In the genomic region with DNA sequence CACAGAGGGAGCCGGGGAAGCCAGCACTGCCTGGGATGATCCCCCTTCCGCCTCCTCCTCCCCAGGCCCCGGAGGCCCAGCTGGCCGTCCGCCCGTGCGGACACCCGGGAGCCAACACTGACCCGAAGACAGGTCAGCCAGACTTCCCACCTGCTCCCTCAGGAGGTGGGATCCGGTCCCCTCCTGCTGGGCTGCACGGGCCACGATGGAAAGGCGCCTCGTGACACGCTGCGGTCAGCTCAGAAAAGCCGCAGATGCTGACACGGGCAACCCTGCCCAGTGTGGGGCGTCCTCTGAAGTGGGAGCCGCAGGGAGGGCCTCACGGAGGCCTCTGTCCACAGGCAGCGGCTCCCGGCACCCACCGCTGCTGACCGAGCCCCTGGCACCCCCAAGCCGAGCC, we compare ENCODE assay signal across 22 cellular contexts. TPM values are rescaled to one million over a fixed set of nuclear protein-coding genes. Genes with fewer than 3 reads are reported as not detected.
DNase-seq lines count a peak whose midpoint lies in the region; ATAC-seq, FAIRE-seq and TF ChIP-seq lines count a peak whose summit lies in the region.
"Had no signal": no experiment of that assay in that cellular context is flagged by ENCODE, and none has a peak within 500 bp of the region (broad histone marks: within the 10 kb centered on the region; RNA-seq: fewer than 3 reads in every experiment).

No MANE protein-coding gene starts in this region.

- no peak for FAIRE-seq in K562 (lab: Jason Lieb, UNC)
- FAIRE-seq: A204.1, H54, HTR-8/SVneo had no signal

- H3K27ac Mint-ChIP-seq in activated CD4-positive, alpha-beta T cell treated with anti-CD3 and anti-CD28 coated beads, Interleukin-2, amount 10 ng/mL, durations not matched to agents 7 days and 5 days = no peak overlapping the region
- H3K27ac Mint-ChIP-seq: CD14-positive monocyte; CD4-positive, alpha-beta memory T cell; GM23338; HFFc6 had no signal

- ATAC-seq in K562 (no peak), GM18868 (IDR thresholded peaks at IDR 0.05; ENCODE audit: unreplicated experiment) (no peak), GM18502 (IDR thresholded peaks at IDR 0.05; ENCODE audit: poor library complexity, unreplicated experiment) (no peak)
- ATAC-seq: GM23338 had no signal

- H3F3A ChIP-seq in PC-9 (ENCODE audit: insufficient read depth, low read depth) = peaks cover 8% of the 10 kb centered on the region; the same call in 1 of the 2 replicates

- no peak overlapping the region for H3K4me3 ChIP-seq in PC-9
- H3K4me3 ChIP-seq in K562 = no peak overlapping the region
- H3K4me3 ChIP-seq: GM23338 had no signal

- H3K27ac ChIP-seq in PC-9 = no peak overlapping the region
- H3K27ac ChIP-seq in K562 (ENCODE audit: extremely low read depth, low read depth, low read length) = no peak overlapping the region

- no peaks in the 10 kb centered on the region for H3K36me3 Mint-ChIP-seq in activated CD4-positive, alpha-beta T cell treated with anti-CD3 and anti-CD28 coated beads, Interleukin-2, amount 10 ng/mL, durations not matched to agents 7 days and 5 days (ENCODE audit: low read depth)
- H3K36me3 Mint-ChIP-seq: CD4-positive, alpha-beta memory T cell had no signal

- no peaks in the 10 kb centered on the region for H3K27me3 ChIP-seq in PC-9 (ENCODE audit: insufficient read depth, low read depth)
- H3K27me3 ChIP-seq in K562 (ENCODE audit: control insufficient read depth in 2 of 2, insufficient read depth in 2 of 2, low read length in 2 of 2) = no peaks in the 10 kb centered on the region

- no peak overlapping the region for H2AFZ ChIP-seq in PC-9
- H2AFZ ChIP-seq in K562 (ENCODE audit: low read depth, low read length) = no peak overlapping the region
- H2AFZ ChIP-seq: GM23338 had no signal

- CTCF ChIA-PET in PC-9 (lab: Charles Lee) = no interaction called here
- CTCF ChIA-PET in K562 (lab: Yijun Ruan, JAX; ENCODE audit: low intra/inter-chr PET ratio) = no interaction called here
- CTCF ChIA-PET in activated CD4-positive, alpha-beta T cell treated with anti-CD3 and anti-CD28 coated beads, Interleukin-2, amount 10 ng/mL, durations not matched to agents 7 days and 5 days (lab: Charles Lee) = no interaction called here

- no peak overlapping the region for H3K4me3 Mint-ChIP-seq in activated CD4-positive, alpha-beta T cell treated with anti-CD3 and anti-CD28 coated beads, Interleukin-2, amount 10 ng/mL, durations not matched to agents 7 days and 5 days
- H3K4me3 Mint-ChIP-seq: CD14-positive monocyte; CD4-positive, alpha-beta memory T cell; GM23338; HFFc6 had no signal

- WGBS in K562 (ENCODE audit: insufficient coverage, low coverage, missing lambda C conversion rate) = 97% methylated on average over 17 of the region's 26 CpGs

- TF ChIP-seq RAD21 in K562 (CRISPR knock-in tag; conservative IDR thresholded peaks at IDR 0.05 in 1 of 2, IDR thresholded peaks at IDR 0.05 in 1 of 2) = no peak

- no peaks in the 10 kb centered on the region for H3K9me3 Mint-ChIP-seq in activated CD4-positive, alpha-beta T cell treated with anti-CD3 and anti-CD28 coated beads, Interleukin-2, amount 10 ng/mL, durations not matched to agents 7 days and 5 days

- 0 out of 2 replicates have a peak overlapping the region, but pooled peaks have one; percentile 73 for H3K4me2 ChIP-seq in PC-9
- H3K4me2 ChIP-seq in K562 (ENCODE audit: insufficient read depth, low read length) = no peak overlapping the region
- H3K4me2 ChIP-seq: GM23338 had no signal

- H3K27me3 Mint-ChIP-seq in activated CD4-positive, alpha-beta T cell treated with anti-CD3 and anti-CD28 coated beads, Interleukin-2, amount 10 ng/mL, durations not matched to agents 7 days and 5 days = no peaks in the 10 kb centered on the region
- H3K27me3 Mint-ChIP-seq: CD4-positive, alpha-beta memory T cell had no signal

- BruUV-seq in PC-9 (replicated peaks; lab: Mats Ljungman, UMichigan) (no TSS peak), K562 (replicated peaks; lab: Mats Ljungman, UMichigan) (no TSS peak)

- no peaks in the 10 kb centered on the region for H3K4me1 Mint-ChIP-seq in activated CD4-positive, alpha-beta T cell treated with anti-CD3 and anti-CD28 coated beads, Interleukin-2, amount 10 ng/mL, durations not matched to agents 7 days and 5 days
- H3K4me1 Mint-ChIP-seq: CD4-positive, alpha-beta memory T cell had no signal

- in situ Hi-C loops in K562 (cut with MboI) = no loop called here

- H3K9ac ChIP-seq in K562 (ENCODE audit: insufficient read depth in 1 of 2, low read depth in 2 of 2, low read length in 2 of 2) = no peak overlapping the region; a peak in 1 of 4 replicates

- H3K36me3 ChIP-seq in PC-9 (ENCODE audit: low read depth) (no peaks in the 10 kb centered on the region), K562 (ENCODE audit: control insufficient read depth, insufficient read depth, low read length) (peaks cover 83% of the 10 kb centered on the region; the same call in 2 of the 3 replicates)
- H3K36me3 ChIP-seq: BE2C had no signal

- no peak for TF ChIP-seq EP300 in K562 (IDR thresholded peaks at IDR 0.05; ENCODE audit: low read length)

- H3K9me3 ChIP-seq in PC-9 (ENCODE audit: insufficient read depth, low read depth) (no peaks in the 10 kb centered on the region), K562 (replicated peaks; ENCODE audit: control insufficient read depth, insufficient read depth, low read depth, low read length) (no peaks in the 10 kb centered on the region)
- H3K9me3 ChIP-seq: BE2C had no signal

- peaks cover 11% of the 10 kb centered on the region for H3K9me1 ChIP-seq in K562 (ENCODE audit: control insufficient read depth, insufficient read depth, low read length)

- intact Hi-C loops in PC-9 (cut with micrococcal nuclease; ENCODE audit: unreplicated experiment) (loop anchor here (5.0 to 10.0 kb wide), 3 partner anchors 73 to 290 kb away; a partner anchor contains a TSS), K562 (cut with micrococcal nuclease) (no loop called here)

- DNase-seq in COLO668 (lab: John Stamatoyannopoulos, UW; ENCODE audit: unreplicated experiment) (peak; percentile 61), PC-9 (no peak), K562 (ENCODE audit: extremely low read depth in 1 of 4, low spot score in 3 of 4) (no peak), NCI-H187 (lab: John Stamatoyannopoulos, UW) (no peak)
- DNase-seq in activated CD4-positive, alpha-beta T cell treated with anti-CD3 and anti-CD28 coated beads, Interleukin-2, amount 10 ng/mL, durations not matched to agents 7 days and 5 days = no peak
- DNase-seq: ACHN; BE2C; Calu3; CD4-positive, alpha-beta memory T cell; DMS79 treated with DMSO at 0.1 percent for 48 hours; GF-D8; HCEC 1CT; HFFc6; IMR-90; KBM-7 had no signal

- H3K4me1 ChIP-seq in PC-9 (replicated peaks; ENCODE audit: insufficient read depth) (peaks cover 29% of the 10 kb centered on the region), K562 (replicated peaks in 1 of 2; ENCODE audit: control insufficient read depth in 2 of 2, insufficient read depth in 2 of 2, low read length in 2 of 2) (peaks cover 0 to 73% of the 10 kb centered on the region in 2 experiments; a peak in 3 of 5 replicates)
- H3K4me1 ChIP-seq: BE2C had no signal

- no peaks in the 10 kb centered on the region for H3K79me2 ChIP-seq in PC-9 (ENCODE audit: low read depth)
- H3K79me2 ChIP-seq in K562 (ENCODE audit: control insufficient read depth, insufficient read depth, low read length) = peaks cover 98% of the 10 kb centered on the region

- H3K9me2 ChIP-seq in PC-9 (ENCODE audit: insufficient read depth) = no peaks in the 10 kb centered on the region

- POLR2A ChIA-PET in PC-9 (lab: Charles Lee; ENCODE audit: unreplicated experiment) = no interaction called here
- POLR2A ChIA-PET in K562 (lab: Yijun Ruan, JAX) = no interaction called here
- POLR2A ChIA-PET in activated CD4-positive, alpha-beta T cell treated with anti-CD3 and anti-CD28 coated beads, Interleukin-2, amount 10 ng/mL, durations not matched to agents 7 days and 5 days (lab: Charles Lee) = no interaction called here

- TF ChIP-seq CTCF in PC-9 (conservative IDR thresholded peaks at IDR 0.05) (no peak), K562 (IDR thresholded peaks at IDR 0.05 in 2 of 3, conservative IDR thresholded peaks at IDR 0.05 in 1 of 3; ENCODE audit: insufficient read depth in 2 of 3, low read depth in 1 of 3, low read length in 3 of 3) (no peak)

- no peak for TF ChIP-seq POLR2A in K562 (conservative IDR thresholded peaks at IDR 0.05)

- H4K20me1 ChIP-seq in PC-9 (ENCODE audit: insufficient read depth) (no peaks in the 10 kb centered on the region), K562 (replicated peaks; ENCODE audit: control insufficient read depth, insufficient read depth, low read length) (peaks cover 46% of the 10 kb centered on the region)

TF ChIP-seq in K562, 482 proteins besides CTCF, POLR2A, EP300 and RAD21:
- no peak for TF ChIP-seq PTRF (tag; IDR thresholded peaks at IDR 0.05)
- TF ChIP-seq POLR2G (IDR thresholded peaks at IDR 0.05; ENCODE audit: low read depth, low read length) = peak; percentile 42; the same call in 1 of the 2 replicates

RNA-seq across cellular contexts. Expression of a gene that starts 49.3 kb away (rescaled TPM):
- 0.88 and 1.0 TPM in 2 replicates for total RNA-seq in PC-9 (2021)
- 73.4 and 198 TPM in 2 replicates for total RNA-seq in K562 (2011; cell fraction: chromatin; rRNA removed; ENCODE audit: low replicate concordance)
- 67.4 and 69.3 TPM in 2 replicates for total RNA-seq in K562 (2011; cell fraction: nucleolus; rRNA removed)
- 45.3 and 67.3 TPM in 2 replicates for total RNA-seq in K562 (2011; cell fraction: nucleoplasm; rRNA removed)
- total RNA-seq in K562 (2014; rRNA removed) = 13.5 and 20.8 TPM in 2 replicates
- total RNA-seq in K562 (2014; rRNA removed; fragmentation: Illumina TruSeq; extraction: Trizol) = 3.9 and 5.9 TPM in 2 replicates
- total RNA-seq in K562 (2015; rRNA removed; fragmentation: Illumina TruSeq; extraction: Trizol) = 6.7 and 7.8 TPM in 2 replicates
- total RNA-seq in K562 (2021) = 114 and 145 TPM in 2 replicates
- polyA plus RNA-seq in K562 (2011; rRNA removed) = 6.4 and 11.3 TPM in 2 replicates
- 5.6 and 15.0 TPM in 2 replicates for polyA plus RNA-seq in K562 (2011; cell fraction: cytosol; rRNA removed)
- 67.2 and 126 TPM in 2 replicates for polyA plus RNA-seq in K562 (2011; cell fraction: nucleus; rRNA removed)
- 55.0 and 86.5 TPM in 2 replicates for polyA plus RNA-seq in K562 (2012)
- 24.2 and 46.3 TPM in 2 replicates for polyA plus RNA-seq in K562 (2014; fragmentation: Illumina TruSeq; extraction: Trizol)
- polyA plus RNA-seq in K562 (2014; fragmentation: Nextera tagmentation; extraction: Ambion mirVana) = 1 to 10 TPM; 2.3 to 2.7 TPM
- polyA plus RNA-seq in K562 (2014; rRNA removed) = 34.3 and 35.3 TPM in 2 replicates
- polyA minus RNA-seq in K562 (2011; rRNA and poly(A)+ RNA removed) = 9.5 and 9.7 TPM in 2 replicates
- 32.1 and 46.1 TPM in 2 replicates for polyA minus RNA-seq in K562 (2011; cell fraction: cytosol; rRNA and poly(A)+ RNA removed)
- polyA minus RNA-seq in K562 (2011; cell fraction: nucleus; rRNA and poly(A)+ RNA removed) = 21.1 and 34.5 TPM in 2 replicates
- total RNA-seq in activated CD4-positive, alpha-beta T cell treated with anti-CD3 and anti-CD28 coated beads, Interleukin-2, amount 10 ng/mL, durations not matched to agents 7 days and 5 days = not detected
- total RNA-seq: Calu3, HFFc6, IMR-90 had no signal
- polyA plus RNA-seq: IMR-90 had no signal
